Comparison of ENCODE assay signal across 15 cellular contexts in the genomic region with DNA sequence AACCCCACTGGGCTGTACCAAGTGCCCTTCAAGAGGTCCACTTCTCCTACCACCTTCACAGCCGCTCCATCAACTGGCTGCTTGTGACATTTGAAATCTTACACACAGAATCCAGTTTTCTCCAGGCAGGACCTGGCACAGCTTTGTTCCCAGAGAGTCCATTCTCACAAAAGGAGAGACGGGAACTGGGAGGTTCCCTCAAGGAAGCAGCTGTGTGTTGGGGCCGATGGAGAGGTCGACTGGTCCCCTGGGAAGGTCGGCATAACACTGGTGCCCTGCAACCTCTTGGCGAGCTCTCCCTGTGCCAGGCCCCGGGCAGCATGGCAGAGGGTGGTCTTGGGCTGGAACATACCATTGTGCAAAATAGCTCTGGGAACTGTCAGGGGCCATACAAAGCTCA. TPM values are rescaled to one million over a fixed set of nuclear protein-coding genes. Genes with fewer than 3 reads are reported as not detected.
DNase-seq lines count a peak whose midpoint lies in the region; ATAC-seq and TF ChIP-seq lines count a peak whose summit lies in the region.
"Had no signal": no experiment of that assay in that cellular context is flagged by ENCODE, and none has a peak within 500 bp of the region (broad histone marks: within the 10 kb centered on the region; RNA-seq: fewer than 3 reads in every experiment).

No MANE protein-coding gene starts in this region.

- intact Hi-C loops in right lobe of liver (cut with DNase I) = no loop called here
- intact Hi-C loops in tibial artery (cut with DNase I; ENCODE audit: low total_unique reads) = no loop called here

- no peaks in the 10 kb centered on the region for H3K9me3 ChIP-seq in right lobe of liver
- H3K9me3 ChIP-seq in tibial artery = no peaks in the 10 kb centered on the region

- WGBS in right lobe of liver (ENCODE audit: insufficient coverage, low coverage, low lambda C conversion rate, missing lambda C conversion rate) = 50% methylated on average over 3 of the region's 7 CpGs

- no peaks in the 10 kb centered on the region for H3K36me3 ChIP-seq in right lobe of liver
- no peaks in the 10 kb centered on the region for H3K36me3 ChIP-seq in tibial artery

- no peaks in the 10 kb centered on the region for H3K27me3 ChIP-seq in right lobe of liver
- no peaks in the 10 kb centered on the region for H3K27me3 ChIP-seq in tibial artery

- no peak for TF ChIP-seq CTCF in brain (conservative IDR thresholded peaks at IDR 0.05)
- TF ChIP-seq CTCF in right lobe of liver (IDR thresholded peaks at IDR 0.05) = no peak
- TF ChIP-seq CTCF in tibial artery (IDR thresholded peaks at IDR 0.05) = no peak

- H3K4me1 ChIP-seq in right lobe of liver (peaks cover 0 to 84% (median 57%) of the 10 kb centered on the region in 4 donors), tibial artery (peaks cover 4 to 100% (median 87%) of the 10 kb centered on the region in 4 donors)

- ATAC-seq in activated CD8-positive, alpha-beta memory T cell treated with anti-CD3 and anti-CD28 coated beads, Interleukin-2, amount 10 ng/mL, durations not matched to agents 7 days and 5 days = no peak
- ATAC-seq in right lobe of liver = no peak
- no peak for ATAC-seq in HG03521 (IDR thresholded peaks at IDR 0.05; ENCODE audit: unreplicated experiment)
- ATAC-seq: activated CD4-positive, CD25-positive, alpha-beta regulatory T cell treated with anti-CD3 and anti-CD28 coated beads, Interleukin-2, amount 50 U/mL, for 24 hours; SK-N-SH treated with all-trans-retinoic acid at 6 μM for 48 hours had no signal

- no peaks in the 10 kb centered on the region for H3K27me3 Mint-ChIP-seq in activated CD8-positive, alpha-beta memory T cell treated with anti-CD3 and anti-CD28 coated beads, Interleukin-2, amount 10 ng/mL, durations not matched to agents 7 days and 5 days
- no peaks in the 10 kb centered on the region for H3K27me3 Mint-ChIP-seq in brain

- peaks cover 94% of the 10 kb centered on the region for H3K4me1 Mint-ChIP-seq in activated CD8-positive, alpha-beta memory T cell treated with anti-CD3 and anti-CD28 coated beads, Interleukin-2, amount 10 ng/mL, durations not matched to agents 7 days and 5 days
- peaks cover 68% of the 10 kb centered on the region for H3K4me1 Mint-ChIP-seq in brain

- H3K9me3 Mint-ChIP-seq in activated CD8-positive, alpha-beta memory T cell treated with anti-CD3 and anti-CD28 coated beads, Interleukin-2, amount 10 ng/mL, durations not matched to agents 7 days and 5 days (ENCODE audit: low read depth) = no peaks in the 10 kb centered on the region
- H3K9me3 Mint-ChIP-seq in brain = peaks cover 0 to 2% (median 0%) of the 10 kb centered on the region in 5 experiments
- H3K9me3 Mint-ChIP-seq: HFFc6 had no signal

- H3K4me3 ChIP-seq in right lobe of liver = no peak overlapping the region
- H3K4me3 ChIP-seq in tibial artery = no peak overlapping the region

- H3K27ac Mint-ChIP-seq in activated CD8-positive, alpha-beta memory T cell treated with anti-CD3 and anti-CD28 coated beads, Interleukin-2, amount 10 ng/mL, durations not matched to agents 7 days and 5 days = peak overlapping the region; percentile 71
- peak overlapping the region in 4 of 5 experiments; percentile 60 to 79 (median 62) for H3K27ac Mint-ChIP-seq in brain
- H3K27ac Mint-ChIP-seq: HFFc6 had no signal

- H3K4me3 Mint-ChIP-seq in activated CD8-positive, alpha-beta memory T cell treated with anti-CD3 and anti-CD28 coated beads, Interleukin-2, amount 10 ng/mL, durations not matched to agents 7 days and 5 days = no peak overlapping the region
- no peak overlapping the region for H3K4me3 Mint-ChIP-seq in brain
- H3K4me3 Mint-ChIP-seq: HFFc6 had no signal

- CTCF ChIA-PET in activated CD8-positive, alpha-beta memory T cell treated with anti-CD3 and anti-CD28 coated beads, Interleukin-2, amount 10 ng/mL, durations not matched to agents 7 days and 5 days (lab: Charles Lee) = interaction anchor here (0.9 to 1.6 kb wide), 4 partner anchors 9 to 50 kb away, joined by 3 to 6 read pairs (median 4); no protein-coding TSS in a partner anchor

- peaks cover 1% of the 10 kb centered on the region for H3K36me3 Mint-ChIP-seq in activated CD8-positive, alpha-beta memory T cell treated with anti-CD3 and anti-CD28 coated beads, Interleukin-2, amount 10 ng/mL, durations not matched to agents 7 days and 5 days
- no peaks in the 10 kb centered on the region for H3K36me3 Mint-ChIP-seq in brain

- DNase-seq in activated CD8-positive, alpha-beta memory T cell treated with anti-CD3 and anti-CD28 coated beads, Interleukin-2, amount 10 ng/mL, durations not matched to agents 7 days and 5 days = no peak
- no peak for DNase-seq in activated CD8-positive, alpha-beta memory T cell treated with anti-CD3 and anti-CD28 coated beads, Interleukin-2, amount 50 U/mL, for 4 hours
- DNase-seq in right lobe of liver = no peak
- no peak for DNase-seq in tibial artery
- no peak for DNase-seq in C1 segment of cervical spinal cord (lab: John Stamatoyannopoulos, UW)
- DNase-seq in globus pallidus (ENCODE audit: low spot score) = no peak
- DNase-seq: activated gamma-delta T cell treated with Interleukin-2 at 50 U/mL for 16 hours, DMS153, HFFc6, NCI-H1436 treated with DMSO at 0.1 percent for 48 hours, retina had no signal

- no peak for TF ChIP-seq POLR2A in right lobe of liver (IDR thresholded peaks at IDR 0.05)

- H3K27ac ChIP-seq in right lobe of liver = peak overlapping the region in 2 of 3 donors; percentile 77 to 92
- H3K27ac ChIP-seq in tibial artery = peak overlapping the region; percentile 76 to 77

RNA-seq across cellular contexts. Expression of a gene that starts 21.5 kb away (rescaled TPM):
- 10 to 100 TPM; 22.9 to 33.7 TPM for total RNA-seq in activated CD8-positive, alpha-beta memory T cell treated with anti-CD3 and anti-CD28 coated beads, Interleukin-2, amount 10 ng/mL, durations not matched to agents 7 days and 5 days
- 4.9 TPM for polyA plus RNA-seq in brain (ENCODE audit: insufficient read depth, low read depth, low replicate concordance)
- total RNA-seq in right lobe of liver = 10 to 100 TPM in 2 of 6 experiments, 1 to 10 TPM in 4; 5.3 to 11.9 (median 8.6) TPM

RNA-seq across cellular contexts. Expression of a gene that starts 43.0 kb away (rescaled TPM):
- total RNA-seq in activated CD8-positive, alpha-beta memory T cell treated with anti-CD3 and anti-CD28 coated beads, Interleukin-2, amount 10 ng/mL, durations not matched to agents 7 days and 5 days = 100 to 1,000 TPM; 220 to 286 TPM
- polyA plus RNA-seq in brain (ENCODE audit: insufficient read depth, low read depth, low replicate concordance) = 673 TPM
- total RNA-seq in right lobe of liver = 100 to 1,000 TPM in 3 of 6 experiments, 10 to 100 TPM in 3; 92.7 to 179 (median 118) TPM

RNA-seq across cellular contexts. Expression of a gene that starts 57.3 kb away (rescaled TPM):
- total RNA-seq in activated CD8-positive, alpha-beta memory T cell treated with anti-CD3 and anti-CD28 coated beads, Interleukin-2, amount 10 ng/mL, durations not matched to agents 7 days and 5 days = 100 to 1,000 TPM; 106 to 113 TPM
- polyA plus RNA-seq in brain (ENCODE audit: insufficient read depth, low read depth, low replicate concordance) = 93.5 TPM
- 10 to 100 TPM; 30.2 to 93.0 (median 36.1) TPM for total RNA-seq in right lobe of liver
